Comparison of ENCODE assay signal across 8 cellular contexts in genomic region chr1:203304919-203305808, GRCh38. TPM values are rescaled to one million over a fixed set of nuclear protein-coding genes. Genes with fewer than 3 reads are reported as not detected.
DNase-seq lines count a peak whose midpoint lies in the region; ATAC-seq, FAIRE-seq and TF ChIP-seq lines count a peak whose summit lies in the region.

BTG2 (plus strand) TSS chr1:203305519; CDS start chr1:203305607, 88 bp downstream.

- H3K36me3 ChIP-seq in bronchial epithelial cell (ENCODE audit: control insufficient read depth, insufficient read depth, low read length) (peaks cover 14% of the 10 kb centered on the region), small intestine (ENCODE audit: control insufficient read depth in 2 of 2, insufficient read depth in 2 of 2, low read length in 2 of 2) (peaks cover 2 to 10% of the 10 kb centered on the region in 2 donors)

- TF ChIP-seq CTCF in AG04449 (IDR thresholded peaks at IDR 0.05; ENCODE audit: insufficient read depth, low read length, missing control alignments) (no peak), WTC11 (IDR thresholded peaks at IDR 0.05) (no peak), bronchial epithelial cell (IDR thresholded peaks at IDR 0.05; ENCODE audit: insufficient read depth, low read length, severe bottlenecking) (no peak)

- no peaks in the 10 kb centered on the region for H3K9me3 Mint-ChIP-seq in WTC11

- H3K27ac Mint-ChIP-seq in WTC11, result no peak within 1 kb of the TSS

- peak within 1 kb of the TSS; percentile 79 for H3K4me3 Mint-ChIP-seq in WTC11

- H3K27me3 ChIP-seq in bronchial epithelial cell (ENCODE audit: control insufficient read depth, insufficient read depth, low read length), result no peaks in the 10 kb centered on the region
- no peaks in the 10 kb centered on the region for H3K27me3 ChIP-seq in small intestine (ENCODE audit: control insufficient read depth in 2 of 2, insufficient read depth in 2 of 2, low read length in 2 of 2)

- H3K27me3 Mint-ChIP-seq in WTC11 (ENCODE audit: low read depth), result peaks cover 96% of the 10 kb centered on the region

- FAIRE-seq in bronchial epithelial cell (lab: Jason Lieb, UNC) (no peak), small intestine (lab: Jason Lieb, UNC) (no peak)

- no peak for DNase-seq in AG04449 (ENCODE audit: low read depth, low spot score)
- DNase-seq in NCI-H2227 (lab: John Stamatoyannopoulos, UW; ENCODE audit: unreplicated experiment), result peak; percentile 91
- DNase-seq in WTC11 (ENCODE audit: low spot score), result peak; percentile 84
- peak; percentile 80 for DNase-seq in bronchial epithelial cell (ENCODE audit: low read depth)
- peak; percentile 96 for DNase-seq in iPS-NIHi11 (ENCODE audit: low spot score)
- peak; percentile 94 for DNase-seq in small intestine

- peaks cover 55% of the 10 kb centered on the region for H3K4me1 Mint-ChIP-seq in WTC11

- H3K9me3 ChIP-seq in small intestine (ENCODE audit: control insufficient read depth, low read depth), result no peaks in the 10 kb centered on the region

- peaks cover 10 to 14% of the 10 kb centered on the region in 2 donors for H3K4me1 ChIP-seq in small intestine (ENCODE audit: control insufficient read depth in 2 of 2, insufficient read depth in 1 of 2, low read depth in 1 of 2, low read length in 1 of 2)

- peak; percentile 76 for ATAC-seq in GM18909 (IDR thresholded peaks at IDR 0.05; ENCODE audit: poor library complexity, unreplicated experiment)
- ATAC-seq in HG03159 (IDR thresholded peaks at IDR 0.05; ENCODE audit: unreplicated experiment), result peak; percentile 59
- peak; percentile 80 for ATAC-seq in WTC11

- H3K4me3 ChIP-seq in AG04449 (ENCODE audit: low read depth, low read length) (peak within 1 kb of the TSS; percentile 85), bronchial epithelial cell (ENCODE audit: low read depth, low read length) (peak within 1 kb of the TSS; percentile 81), small intestine (ENCODE audit: low read depth in 1 of 2, low read length in 2 of 2) (peak within 1 kb of the TSS; percentile 90 to 97)

- H3K36me3 Mint-ChIP-seq in WTC11, result peaks cover 7% of the 10 kb centered on the region

- WGBS in small intestine, 3 donors, result 1 to 2% (median 1%) methylated on average over 58 to 79 of the region's 79 CpGs

- CTCF ChIA-PET in AG04449 (lab: Yijun Ruan, JAX) (interaction anchor here (0.8 to 13.8 kb wide), 5 partner anchors 10 to 46 kb away, joined by 3 to 154 read pairs (median 4); partner anchors contain the start of gene FMOD), WTC11 (lab: Charles Lee) (interaction anchor here (0.6 to 6.5 kb wide), 18 partner anchors 16 to 1069 kb away, joined by 3 to 62 read pairs (median 4); no protein-coding TSS in a partner anchor)

- peak within 1 kb of the TSS; percentile 97 to 98 for H3K27ac ChIP-seq in small intestine (ENCODE audit: low read depth in 1 of 2, low read length in 1 of 2)

- POLR2A ChIA-PET in AG04449 (lab: Yijun Ruan, JAX), result interaction anchor here (0.6 to 1.4 kb wide), 7 partner anchors 9 to 22 kb away, joined by 3 to 5 read pairs (median 5); no protein-coding TSS in a partner anchor
- POLR2A ChIA-PET in WTC11 (lab: Charles Lee), result interaction anchor here (0.5 to 5.0 kb wide), 5 partner anchors 15 to 48 kb away, joined by 3 to 37 read pairs (median 5); no protein-coding TSS in a partner anchor

TF ChIP-seq in WTC11, 78 proteins besides CTCF, POLR2A, EP300 and RAD21 (continues in another document):
- TF ChIP-seq ELF4 (CRISPR knock-in tag; IDR thresholded peaks at IDR 0.05; ENCODE audit: low read depth), result no peak
- no peak for TF ChIP-seq GRHL2 (CRISPR knock-in tag; IDR thresholded peaks at IDR 0.05; ENCODE audit: insufficient replicate concordance, severe bottlenecking)
- no peak for TF ChIP-seq EMX1 (CRISPR knock-in tag; IDR thresholded peaks at IDR 0.05)
- 0 out of 2 replicates have a peak, but pooled peaks have one; percentile 50 for TF ChIP-seq MYBL2 (CRISPR knock-in tag; IDR thresholded peaks at IDR 0.05)
- no peak for TF ChIP-seq TCF7 (CRISPR knock-in tag; IDR thresholded peaks at IDR 0.05; ENCODE audit: low read depth)
- no peak for TF ChIP-seq USF1 (CRISPR knock-in tag; IDR thresholded peaks at IDR 0.05)
- TF ChIP-seq ETV6 (CRISPR knock-in tag; IDR thresholded peaks at IDR 0.05), result no peak
- 0 out of 2 replicates have a peak, but pooled peaks have one; percentile 37 for TF ChIP-seq MAX (CRISPR knock-in tag; IDR thresholded peaks at IDR 0.05)
- TF ChIP-seq SOX15 (CRISPR knock-in tag; IDR thresholded peaks at IDR 0.05), result no peak
- TF ChIP-seq E2F4 (CRISPR knock-in tag; IDR thresholded peaks at IDR 0.05; ENCODE audit: borderline replicate concordance, low read depth), result no peak
- TF ChIP-seq ZNF263 (CRISPR knock-in tag; IDR thresholded peaks at IDR 0.05; ENCODE audit: low read depth), result no peak
- TF ChIP-seq GTF2I (CRISPR knock-in tag; conservative IDR thresholded peaks at IDR 0.05), result peak; percentile 41; the same call in 1 of the 2 replicates
- 0 out of 2 replicates have a peak, but pooled peaks have one; percentile 20 for TF ChIP-seq FOXK1 (CRISPR knock-in tag; IDR thresholded peaks at IDR 0.05)
- TF ChIP-seq AR (CRISPR knock-in tag; IDR thresholded peaks at IDR 0.05), result no peak
- no peak for TF ChIP-seq CREM (CRISPR knock-in tag; IDR thresholded peaks at IDR 0.05)
- peak; percentile 70 for TF ChIP-seq SP1 (CRISPR knock-in tag; conservative IDR thresholded peaks at IDR 0.05)
- TF ChIP-seq ZNF138 (CRISPR knock-in tag; conservative IDR thresholded peaks at IDR 0.05), result no peak
- no peak for TF ChIP-seq E2F5 (CRISPR knock-in tag; IDR thresholded peaks at IDR 0.05)
- no peak for TF ChIP-seq ATF1 (CRISPR knock-in tag; IDR thresholded peaks at IDR 0.05)

RNA-seq across cellular contexts. Expression of gene BTG2, which starts in this region (rescaled TPM):
- 13.5 to 19.4 TPM (median 15.4 TPM) in 3 replicates for total RNA-seq in WTC11 (2021)
- 12.9 and 25.9 TPM in 2 replicates for total RNA-seq in bronchial epithelial cell
- 100 to 1,000 TPM in 1 of 3 donors, 10 to 100 TPM in 2; 15.9 to 101 (median 23.5) TPM for polyA plus RNA-seq in small intestine
